27 cellular contexts compared by ENCODE assay signal in genomic region chr3:152817400-152817799, GRCh38. TPM values are rescaled to one million over a fixed set of nuclear protein-coding genes. Genes with fewer than 3 reads are reported as not detected.
DNase-seq lines count a peak whose midpoint lies in the region; ATAC-seq, FAIRE-seq and TF ChIP-seq lines count a peak whose summit lies in the region.
"Had no signal": no experiment of that assay in that cellular context is flagged by ENCODE, and none has a peak within 500 bp of the region (broad histone marks: within the 10 kb centered on the region; RNA-seq: fewer than 3 reads in every experiment).

No MANE protein-coding gene starts in this region.

- DNase-seq in K562 (ENCODE audit: extremely low read depth in 1 of 4, low spot score in 3 of 4) (peak in 1 of 4 experiments; percentile 10), HUDEP-2 (lab: John Stamatoyannopoulos, UW; ENCODE audit: unreplicated experiment in 76 of 76) (no peak), tibial nerve (ENCODE audit: low spot score in 2 of 2) (no peak)
- DNase-seq in stimulated activated naive B cell treated with anti-CD40 and anti-IgM and Interleukin-4, amounts not matched to agents 10 μg/mL and 1 μg/mL and 100 μg/mL, for 72 hours, result no peak
- DNase-seq: Calu3; CD8-positive, alpha-beta memory T cell; H7; KG1; MV-4-11; NCI-H1694; NCI-H2081; NCI-H2171; NCI-H345; NCI-H524; NCI-H774; T-cell had no signal

- peak overlapping the region; percentile 46 for H3K27ac ChIP-seq in K562 (ENCODE audit: extremely low read depth, low read depth, low read length)
- no peak overlapping the region for H3K27ac ChIP-seq in tibial nerve
- H3K27ac ChIP-seq: C4-2B, HL-60 had no signal

- H4K20me1 ChIP-seq in K562 (replicated peaks; ENCODE audit: control insufficient read depth, insufficient read depth, low read length), result no peaks in the 10 kb centered on the region

- peak overlapping the region; percentile 71 for H2AFZ ChIP-seq in K562 (ENCODE audit: low read depth, low read length)

- FAIRE-seq in K562 (lab: Jason Lieb, UNC), result no peak
- FAIRE-seq: A204.1, G401.6 had no signal

- no peak overlapping the region for H3K4me2 ChIP-seq in K562 (ENCODE audit: insufficient read depth, low read length)

- WGBS in K562 (ENCODE audit: insufficient coverage, low coverage, missing lambda C conversion rate), result 42% methylated on average over 1 of the region's 1 CpG
- WGBS in tibial nerve, 2 donors, result 84 to 97% methylated on average over 1 of the region's 1 CpG

- TF ChIP-seq EP300 in K562 (IDR thresholded peaks at IDR 0.05; ENCODE audit: low read length) (no peak), tibial nerve (IDR thresholded peaks at IDR 0.05) (no peak)

- intact Hi-C loops in K562 (cut with micrococcal nuclease), result no loop called here

- H3K4me1 ChIP-seq in K562 (replicated peaks in 1 of 2; ENCODE audit: control insufficient read depth in 2 of 2, insufficient read depth in 2 of 2, low read length in 2 of 2) (peaks cover 0 to 12% of the 10 kb centered on the region in 2 experiments; a peak in 2 of 5 replicates), tibial nerve (no peaks in the 10 kb centered on the region)

- H3K79me2 ChIP-seq in K562 (ENCODE audit: control insufficient read depth, insufficient read depth, low read length), result no peaks in the 10 kb centered on the region

- no peak overlapping the region for H3K4me3 Mint-ChIP-seq in stimulated activated naive B cell treated with anti-CD40 and anti-IgM and Interleukin-4, amounts not matched to agents 10 μg/mL and 1 μg/mL and 100 μg/mL, for 72 hours
- H3K4me3 Mint-ChIP-seq: CD8-positive, alpha-beta memory T cell; T-cell; T-helper 2 cell treated with Interferon-gamma antibody and Interleukin-4, amounts not matched to agents 5 μg/mL and 100 μg/mL, for 36 hours had no signal

- no peak overlapping the region; a peak in 1 of 4 replicates for H3K9ac ChIP-seq in K562 (ENCODE audit: insufficient read depth in 1 of 2, low read depth in 2 of 2, low read length in 2 of 2)

- H3K4me1 Mint-ChIP-seq in stimulated activated naive B cell treated with anti-CD40 and anti-IgM and Interleukin-4, amounts not matched to agents 10 μg/mL and 1 μg/mL and 100 μg/mL, for 72 hours, result no peaks in the 10 kb centered on the region
- H3K4me1 Mint-ChIP-seq: CD8-positive, alpha-beta memory T cell; T-cell had no signal

- no peaks in the 10 kb centered on the region for H3K36me3 Mint-ChIP-seq in stimulated activated naive B cell treated with anti-CD40 and anti-IgM and Interleukin-4, amounts not matched to agents 10 μg/mL and 1 μg/mL and 100 μg/mL, for 72 hours
- H3K36me3 Mint-ChIP-seq: CD8-positive, alpha-beta memory T cell; T-cell had no signal

- H3K9me1 ChIP-seq in K562 (ENCODE audit: control insufficient read depth, insufficient read depth, low read length), result no peaks in the 10 kb centered on the region

- H3K9me3 ChIP-seq in K562 (replicated peaks; ENCODE audit: control insufficient read depth, insufficient read depth, low read depth, low read length) (0 out of 2 replicates have a peak, but pooled peaks cover 7% of the 10 kb centered on the region), tibial nerve (no peaks in the 10 kb centered on the region)

- TF ChIP-seq POLR2A in K562 (conservative IDR thresholded peaks at IDR 0.05) (no peak), tibial nerve (IDR thresholded peaks at IDR 0.05) (no peak)

- TF ChIP-seq CTCF in K562 (IDR thresholded peaks at IDR 0.05 in 2 of 3, conservative IDR thresholded peaks at IDR 0.05 in 1 of 3; ENCODE audit: insufficient read depth in 2 of 3, low read depth in 1 of 3, low read length in 3 of 3), result no peak
- no peak for TF ChIP-seq CTCF in tibial nerve (IDR thresholded peaks at IDR 0.05)

- H3K27me3 ChIP-seq in K562 (ENCODE audit: control insufficient read depth in 2 of 2, insufficient read depth in 2 of 2, low read length in 2 of 2) (no peaks in the 10 kb centered on the region), tibial nerve (no peaks in the 10 kb centered on the region)

- no peak for TF ChIP-seq RAD21 in K562 (CRISPR knock-in tag; conservative IDR thresholded peaks at IDR 0.05 in 1 of 2, IDR thresholded peaks at IDR 0.05 in 1 of 2)

- ATAC-seq in GM19351 (IDR thresholded peaks at IDR 0.05; ENCODE audit: unreplicated experiment) (peak; percentile 89), GM21390 (IDR thresholded peaks at IDR 0.05; ENCODE audit: unreplicated experiment) (peak; percentile 84), HG03432 (IDR thresholded peaks at IDR 0.05; ENCODE audit: unreplicated experiment) (peak; percentile 76), K562 (peak; percentile 59), GM21619 (IDR thresholded peaks at IDR 0.05; ENCODE audit: unreplicated experiment) (no peak)
- no peak for ATAC-seq in stimulated activated naive B cell treated with anti-CD40 and anti-IgM and Interleukin-4, amounts not matched to agents 10 μg/mL and 1 μg/mL and 100 μg/mL, for 72 hours (replicated peaks)
- ATAC-seq: Panc1, SK-N-SH treated with all-trans-retinoic acid at 6 μM for 48 hours, T-cell had no signal

- POLR2A ChIA-PET in K562 (lab: Yijun Ruan, JAX), result interaction anchor here (0.6 kb wide), 1 partner anchor 23 kb away, joined by 3 read pairs; no protein-coding TSS in a partner anchor

- no peak overlapping the region for H3K27ac Mint-ChIP-seq in stimulated activated naive B cell treated with anti-CD40 and anti-IgM and Interleukin-4, amounts not matched to agents 10 μg/mL and 1 μg/mL and 100 μg/mL, for 72 hours
- H3K27ac Mint-ChIP-seq: CD8-positive, alpha-beta memory T cell; T-cell; T-helper 2 cell treated with Interferon-gamma antibody and Interleukin-4, amounts not matched to agents 5 μg/mL and 100 μg/mL, for 36 hours had no signal

- H3K36me3 ChIP-seq in K562 (ENCODE audit: control insufficient read depth, insufficient read depth, low read length), result 0 out of 3 replicates have a peak, but pooled peaks cover 2% of the 10 kb centered on the region
- no peaks in the 10 kb centered on the region for H3K36me3 ChIP-seq in tibial nerve

- H3K27me3 Mint-ChIP-seq in stimulated activated naive B cell treated with anti-CD40 and anti-IgM and Interleukin-4, amounts not matched to agents 10 μg/mL and 1 μg/mL and 100 μg/mL, for 72 hours, result peaks cover 0 to 13% of the 10 kb centered on the region in 2 donors
- H3K27me3 Mint-ChIP-seq: CD8-positive, alpha-beta memory T cell; T-cell had no signal

- CTCF ChIA-PET in K562 (lab: Yijun Ruan, JAX; ENCODE audit: low intra/inter-chr PET ratio), result no interaction called here

- no TSS peak for BruUV-seq in K562 (replicated peaks; lab: Mats Ljungman, UMichigan)

- in situ Hi-C loops in K562 (cut with MboI), result no loop called here

- H3K4me3 ChIP-seq in K562 (no peak overlapping the region), tibial nerve (no peak overlapping the region)

- peaks cover 0 to 3% of the 10 kb centered on the region in 2 donors for H3K9me3 Mint-ChIP-seq in stimulated activated naive B cell treated with anti-CD40 and anti-IgM and Interleukin-4, amounts not matched to agents 10 μg/mL and 1 μg/mL and 100 μg/mL, for 72 hours
- H3K9me3 Mint-ChIP-seq: T-helper 2 cell treated with Interferon-gamma antibody and Interleukin-4, amounts not matched to agents 5 μg/mL and 100 μg/mL, for 36 hours had no signal

TF ChIP-seq in K562, 482 proteins besides CTCF, POLR2A, EP300 and RAD21 (continues in another document):
- TF ChIP-seq ZBTB1 (CRISPR knock-in tag; IDR thresholded peaks at IDR 0.05; ENCODE audit: borderline replicate concordance, low read depth), result no peak
- TF ChIP-seq RCOR1 (IDR thresholded peaks at IDR 0.05; ENCODE audit: borderline replicate concordance in 1 of 2, low read depth in 2 of 2, low read length in 2 of 2), result no peak
- no peak for TF ChIP-seq GTF2A2 (tag; IDR thresholded peaks at IDR 0.05)
- no peak for TF ChIP-seq IRF1 (CRISPR knock-in tag; IDR thresholded peaks at IDR 0.05; ENCODE audit: borderline replicate concordance)
- TF ChIP-seq ESRRB (CRISPR knock-in tag; IDR thresholded peaks at IDR 0.05; ENCODE audit: borderline replicate concordance), result no peak
- TF ChIP-seq ZSCAN29 (IDR thresholded peaks at IDR 0.05), result no peak
- no peak for TF ChIP-seq ZBTB7A (IDR thresholded peaks at IDR 0.05; ENCODE audit: borderline replicate concordance, control insufficient read depth, low read depth, low read length)
- TF ChIP-seq NR0B1 (IDR thresholded peaks at IDR 0.05; ENCODE audit: partially characterized antibody), result no peak

RNA-seq across cellular contexts. Expression of gene P2RY1, which starts 17.5 kb away (rescaled TPM):
- total RNA-seq in K562 (2011; cell fraction: chromatin; rRNA removed; ENCODE audit: low replicate concordance), result 18.7 and 47.0 TPM in 2 replicates
- 20.0 and 27.2 TPM in 2 replicates for total RNA-seq in K562 (2011; cell fraction: nucleolus; rRNA removed)
- 30.1 and 34.5 TPM in 2 replicates for total RNA-seq in K562 (2011; cell fraction: nucleoplasm; rRNA removed)
- total RNA-seq in K562 (2014; rRNA removed) (21.4 and 21.9 TPM in 2 replicates), K562 (2014; rRNA removed; fragmentation: Illumina TruSeq; extraction: Trizol) (27.9 and 30.3 TPM in 2 replicates), K562 (2015; rRNA removed; fragmentation: Illumina TruSeq; extraction: Trizol) (17.5 and 18.1 TPM in 2 replicates), K562 (2021) (23.1 and 24.3 TPM in 2 replicates), tibial nerve (1 to 10 TPM; 6.7 to 8.4 (median 7.9) TPM)
- polyA plus RNA-seq in K562 (2011; rRNA removed) (17.0 and 20.4 TPM in 2 replicates), K562 (2014; fragmentation: Illumina TruSeq; extraction: Trizol) (18.0 and 18.6 TPM in 2 replicates), K562 (2014; fragmentation: Nextera tagmentation; extraction: Ambion mirVana) (1 to 10 TPM; 6.0 TPM), K562 (2014; rRNA removed) (17.8 and 18.4 TPM in 2 replicates)
- 9.4 and 13.7 TPM in 2 replicates for polyA plus RNA-seq in K562 (2011; cell fraction: cytosol; rRNA removed)
- polyA plus RNA-seq in K562 (2011; cell fraction: nucleus; rRNA removed), result 16.9 and 21.5 TPM in 2 replicates
- 10.0 and 11.2 TPM in 2 replicates for polyA plus RNA-seq in K562 (2012)
- polyA minus RNA-seq in K562 (2011; rRNA and poly(A)+ RNA removed), result 29.4 and 36.2 TPM in 2 replicates
- 18.5 and 21.0 TPM in 2 replicates for polyA minus RNA-seq in K562 (2011; cell fraction: cytosol; rRNA and poly(A)+ RNA removed)
- polyA minus RNA-seq in K562 (2011; cell fraction: nucleus; rRNA and poly(A)+ RNA removed), result 22.1 and 35.8 TPM in 2 replicates
- polyA plus RNA-seq: CD8-positive, alpha-beta memory T cell had no signal

Comparison
In these comparisons a context has a peak if more than half of its experiments do, and no peak if none do; other contexts are left out.
1. ATAC-seq: peak in GM19351 (single experiment), GM21390 (single experiment), HG03432 (single experiment) and K562 (single experiment); none in stimulated activated naive B cell treated with anti-CD40 and anti-IgM and Interleukin-4, amounts not matched to agents 10 μg/mL and 1 μg/mL and 100 μg/mL, for 72 hours (0 of 2) and GM21619 (single experiment).